Comparison of ENCODE assay signal across 24 cellular contexts in the genomic region with DNA sequence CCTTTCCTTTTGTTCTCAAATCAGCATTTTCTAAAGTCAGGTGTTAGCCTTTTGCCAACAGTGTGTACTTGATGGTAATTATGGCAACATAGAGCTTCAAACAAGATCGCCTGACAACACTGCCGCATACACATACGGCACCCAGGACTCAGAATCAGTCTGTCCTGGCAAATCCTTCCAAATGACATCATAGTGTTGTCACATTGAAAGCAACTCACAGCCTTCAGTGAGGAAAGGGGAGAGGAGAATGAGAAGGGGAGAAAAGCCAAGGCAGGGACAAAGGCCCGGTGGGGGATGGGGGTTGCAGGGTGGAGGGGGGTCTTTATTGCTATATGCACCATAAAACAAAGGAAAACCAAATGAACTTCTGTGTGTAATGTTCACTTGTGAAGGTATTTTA.
A peak's percentile ranks its signal among the peaks of the same experiment; 100 is the strongest.
DNase-seq lines count a peak whose midpoint lies in the region; ATAC-seq and TF ChIP-seq lines count a peak whose summit lies in the region.
"Had no signal": no experiment of that assay in that cellular context is flagged by ENCODE, and none has a peak within 500 bp of the region (broad histone marks: within the 10 kb centered on the region; RNA-seq: fewer than 3 reads in every experiment).

No MANE protein-coding gene starts in this region.

- H3K36me3 ChIP-seq in CD4-positive, alpha-beta memory T cell (ENCODE audit: insufficient read depth, low read length): peaks cover 8% of the 10 kb centered on the region
- H3K36me3 ChIP-seq in Karpas-422 (ENCODE audit: insufficient read depth, low read length) (no peaks in the 10 kb centered on the region), ectodermal cell (ENCODE audit: control insufficient read depth, insufficient read depth, low read length) (peaks cover 9% of the 10 kb centered on the region)

- H3K9me3 ChIP-seq in CD4-positive, alpha-beta memory T cell (ENCODE audit: control insufficient read depth in 1 of 2, low read length in 2 of 2): no peaks in the 10 kb centered on the region
- no peaks in the 10 kb centered on the region for H3K9me3 ChIP-seq in Karpas-422 (ENCODE audit: low read length)
- peaks cover 2% of the 10 kb centered on the region for H3K9me3 ChIP-seq in ectodermal cell (ENCODE audit: control insufficient read depth, low read length)
- H3K9me3 ChIP-seq: SK-N-SH had no signal

- POLR2A ChIA-PET in CD4-positive, alpha-beta memory T cell (lab: Charles Lee; ENCODE audit: partially characterized antibody): no interaction called here

- H3K27ac ChIP-seq in CD4-positive, alpha-beta memory T cell (ENCODE audit: low read depth, low read length): no peak overlapping the region
- H3K27ac ChIP-seq in Karpas-422 (ENCODE audit: low read length) (no peak overlapping the region), ectodermal cell (ENCODE audit: insufficient read depth, low read depth, low read length, poor library complexity, severe bottlenecking) (peak overlapping the region; percentile 57)
- H3K27ac ChIP-seq: ascending aorta, C4-2B, skin epidermis, WERI-Rb-1 had no signal

- H3K4me3 ChIP-seq in CD4-positive, alpha-beta memory T cell (ENCODE audit: low read length in 2 of 2): no peak overlapping the region
- H3K4me3 ChIP-seq in Karpas-422 (ENCODE audit: low read length) (no peak overlapping the region), ectodermal cell (ENCODE audit: insufficient read depth, low read depth, low read length) (no peak overlapping the region)
- H3K4me3 ChIP-seq: ascending aorta, skin epidermis had no signal

- no peak for DNase-seq in CD4-positive, alpha-beta memory T cell
- no peak for DNase-seq in Karpas-422
- no peak for DNase-seq in neural crest cell (ENCODE audit: low read depth, low spot score)
- DNase-seq in stimulated activated CD4-positive, alpha-beta T cell treated with anti-CD3 and anti-CD28 coated beads, Interleukin-2, amount 100 ng/mL, for 48 hours: no peak
- DNase-seq in NCI-H510A (lab: John Stamatoyannopoulos, UW): no peak
- DNase-seq: activated CD4-positive, alpha-beta T cell treated with anti-CD3 and anti-CD28 coated beads, Interleukin-2, amount 10 ng/mL, durations not matched to agents 7 days and 5 days; activated CD8-positive, alpha-beta memory T cell treated with anti-CD3 and anti-CD28 coated beads, Interleukin-2, amount 10 ng/mL, durations not matched to agents 7 days and 5 days; activated T-cell treated with anti-CD3 and anti-CD28 coated beads, Interleukin-2, amount 50 U/mL, for 72 hours; central memory CD4-positive, alpha-beta T cell; kidney glomerular epithelial cell; NCI-H1417 treated with DMSO at 0.1 percent for 48 hours; NCI-H2171; NCI-H524 treated with DMSO at 0.1 percent for 48 hours; SK-N-SH; stimulated activated CD4-positive, alpha-beta T cell treated with anti-CD3 and anti-CD28 coated beads, Interleukin-1b, Interleukin-23, amount 100 ng/mL, for 48 hours; WERI-Rb-1 had no signal

- no peak for TF ChIP-seq CTCF in neural crest cell (conservative IDR thresholded peaks at IDR 0.05)

- peaks cover 19% of the 10 kb centered on the region for H4K20me1 ChIP-seq in Karpas-422 (ENCODE audit: insufficient read depth, low read depth, low read length)

- peak overlapping the region in 4 of 7 donors; percentile 37 to 69 (median 59) for H3K27ac Mint-ChIP-seq in CD4-positive, alpha-beta memory T cell
- H3K27ac Mint-ChIP-seq in neural crest cell (ENCODE audit: unreplicated experiment): peak overlapping the region; percentile 4
- H3K27ac Mint-ChIP-seq: activated CD4-positive, alpha-beta T cell treated with anti-CD3 and anti-CD28 coated beads, Interleukin-2, amount 10 ng/mL, durations not matched to agents 7 days and 5 days; activated CD8-positive, alpha-beta memory T cell treated with anti-CD3 and anti-CD28 coated beads, Interleukin-2, amount 10 ng/mL, durations not matched to agents 7 days and 5 days; activated naive CD4-positive, alpha-beta T cell treated with anti-CD3 and anti-CD28 coated beads, Interleukin-2, amount 50 U/mL, for 72 hours; activated T-cell treated with anti-CD3 and anti-CD28 coated beads, Interleukin-2, amount 50 U/mL, for 72 hours; dendritic cell treated with granulocyte-macrophage colony-stimulating factor and Interleukin-4, amounts not matched to agents 40 ng/mL and 50 ng/mL, for 4 days; memory B cell had no signal

- intact Hi-C loops in CD4-positive, alpha-beta memory T cell (cut with micrococcal nuclease): no loop called here

- CTCF ChIA-PET in CD4-positive, alpha-beta memory T cell (lab: Charles Lee; ENCODE audit: partially characterized antibody): no interaction called here

- no peaks in the 10 kb centered on the region for H3K9me2 ChIP-seq in Karpas-422 (replicated peaks; ENCODE audit: insufficient read depth, low read length)
- H3K9me2 ChIP-seq: SK-N-SH had no signal

- H2AFZ ChIP-seq in Karpas-422 (ENCODE audit: low read length): no peak overlapping the region

- H3K4me2 ChIP-seq in Karpas-422 (ENCODE audit: low read depth, low read length, poor library complexity, severe bottlenecking): peak overlapping the region; percentile 8
- H3K4me2 ChIP-seq: SK-N-SH had no signal

- no peaks in the 10 kb centered on the region for H3K27me3 Mint-ChIP-seq in CD4-positive, alpha-beta memory T cell
- no peaks in the 10 kb centered on the region for H3K27me3 Mint-ChIP-seq in neural crest cell (ENCODE audit: low read depth)
- H3K27me3 Mint-ChIP-seq: activated CD4-positive, alpha-beta T cell treated with anti-CD3 and anti-CD28 coated beads, Interleukin-2, amount 10 ng/mL, durations not matched to agents 7 days and 5 days; activated CD8-positive, alpha-beta memory T cell treated with anti-CD3 and anti-CD28 coated beads, Interleukin-2, amount 10 ng/mL, durations not matched to agents 7 days and 5 days; dendritic cell treated with granulocyte-macrophage colony-stimulating factor and Interleukin-4, amounts not matched to agents 40 ng/mL and 50 ng/mL, for 4 days had no signal

- no peak overlapping the region for H3K4me3 Mint-ChIP-seq in CD4-positive, alpha-beta memory T cell
- H3K4me3 Mint-ChIP-seq in neural crest cell: no peak overlapping the region
- H3K4me3 Mint-ChIP-seq: activated CD4-positive, alpha-beta T cell treated with anti-CD3 and anti-CD28 coated beads, Interleukin-2, amount 10 ng/mL, durations not matched to agents 7 days and 5 days; activated CD8-positive, alpha-beta memory T cell treated with anti-CD3 and anti-CD28 coated beads, Interleukin-2, amount 10 ng/mL, durations not matched to agents 7 days and 5 days; activated T-cell treated with anti-CD3 and anti-CD28 coated beads, Interleukin-2, amount 50 U/mL, for 72 hours; dendritic cell treated with granulocyte-macrophage colony-stimulating factor and Interleukin-4, amounts not matched to agents 40 ng/mL and 50 ng/mL, for 4 days; memory B cell had no signal

- no peaks in the 10 kb centered on the region for H3K79me2 ChIP-seq in Karpas-422 (ENCODE audit: low read length)

- H3K9me3 Mint-ChIP-seq in CD4-positive, alpha-beta memory T cell: peaks cover 0 to 7% (median 2%) of the 10 kb centered on the region in 8 donors
- H3K9me3 Mint-ChIP-seq in neural crest cell: peaks cover 3% of the 10 kb centered on the region
- H3K9me3 Mint-ChIP-seq: activated naive CD4-positive, alpha-beta T cell treated with anti-CD3 and anti-CD28 coated beads, Interleukin-2, amount 50 U/mL, for 72 hours; activated T-cell treated with anti-CD3 and anti-CD28 coated beads, Interleukin-2, amount 50 U/mL, for 72 hours; dendritic cell treated with granulocyte-macrophage colony-stimulating factor and Interleukin-4, amounts not matched to agents 40 ng/mL and 50 ng/mL, for 4 days; memory B cell had no signal

- ATAC-seq in GM18907 (IDR thresholded peaks at IDR 0.05; ENCODE audit: unreplicated experiment): no peak
- ATAC-seq: activated CD8-positive, alpha-beta memory T cell treated with anti-CD3 and anti-CD28 coated beads, Interleukin-2, amount 10 ng/mL, durations not matched to agents 7 days and 5 days; activated naive CD4-positive, alpha-beta T cell treated with anti-CD3 and anti-CD28 coated beads, Interleukin-2, amount 50 U/mL, for 72 hours; activated T-cell treated with anti-CD3 and anti-CD28 coated beads, Interleukin-2, amount 50 U/mL, for 72 hours had no signal

- peaks cover 0 to 2% (median 0%) of the 10 kb centered on the region in 4 donors for H3K4me1 Mint-ChIP-seq in CD4-positive, alpha-beta memory T cell
- peaks cover 50% of the 10 kb centered on the region for H3K4me1 Mint-ChIP-seq in neural crest cell
- H3K4me1 Mint-ChIP-seq: activated CD4-positive, alpha-beta T cell treated with anti-CD3 and anti-CD28 coated beads, Interleukin-2, amount 10 ng/mL, durations not matched to agents 7 days and 5 days had no signal

- WGBS in ectodermal cell, 2 experiments: 45 to 65% methylated on average over 4 of the region's 4 CpGs

- no peak overlapping the region for H3K9ac ChIP-seq in Karpas-422 (ENCODE audit: low read length)
- H3K9ac ChIP-seq: SK-N-SH had no signal

- H3K36me3 Mint-ChIP-seq in CD4-positive, alpha-beta memory T cell: peaks cover 33 to 38% of the 10 kb centered on the region in 2 donors
- H3K36me3 Mint-ChIP-seq in neural crest cell (ENCODE audit: low read depth): peaks cover 17% of the 10 kb centered on the region

- no peaks in the 10 kb centered on the region for H3K27me3 ChIP-seq in CD4-positive, alpha-beta memory T cell (ENCODE audit: insufficient read depth, low read length)
- no peaks in the 10 kb centered on the region for H3K27me3 ChIP-seq in Karpas-422 (ENCODE audit: low read length)
- H3K27me3 ChIP-seq in ectodermal cell (ENCODE audit: control insufficient read depth, insufficient read depth, low read length, poor library complexity, severe bottlenecking): no peaks in the 10 kb centered on the region
- H3K27me3 ChIP-seq: ascending aorta had no signal

- no peaks in the 10 kb centered on the region for H3K4me1 ChIP-seq in CD4-positive, alpha-beta memory T cell (ENCODE audit: insufficient read depth, low read length)
- H3K4me1 ChIP-seq in Karpas-422 (ENCODE audit: low read length) (peaks cover 56% of the 10 kb centered on the region), ectodermal cell (ENCODE audit: control insufficient read depth, insufficient read depth, low read length) (peaks cover 23% of the 10 kb centered on the region)
